ENCODE assay signal across 1 cellular context in genomic region chr6:35691027-35691824, GRCh38.
TF ChIP-seq lines count a peak whose summit lies in the region.

No MANE protein-coding gene starts in this region.

TF ChIP-seq in H1, 55 proteins besides CTCF, POLR2A, EP300 and RAD21:
- no peak for TF ChIP-seq CBX5 (IDR thresholded peaks at IDR 0.05; ENCODE audit: low read depth, low read length)
- no peak for TF ChIP-seq JUN (IDR thresholded peaks at IDR 0.05; ENCODE audit: low read depth, low read length)
- no peak for TF ChIP-seq GABPA (IDR thresholded peaks at IDR 0.05; ENCODE audit: borderline replicate concordance, insufficient read depth, low read length)
- TF ChIP-seq SIX5 (IDR thresholded peaks at IDR 0.05; ENCODE audit: low read depth, low read length), result no peak
- no peak for TF ChIP-seq RXRA (IDR thresholded peaks at IDR 0.05; ENCODE audit: insufficient read depth, low read depth, low read length)
- TF ChIP-seq SAP30 (IDR thresholded peaks at IDR 0.05; ENCODE audit: insufficient read depth, insufficient replicate concordance, low read length), result no peak
- no peak for TF ChIP-seq CBX8 (IDR thresholded peaks at IDR 0.05; ENCODE audit: borderline replicate concordance, low read depth, low read length)
- TF ChIP-seq KDM4A (IDR thresholded peaks at IDR 0.05; ENCODE audit: low read depth, low read length, severe bottlenecking), result no peak
- no peak for TF ChIP-seq ATF2 (IDR thresholded peaks at IDR 0.05; ENCODE audit: low read length)
- TF ChIP-seq MAX (IDR thresholded peaks at IDR 0.05), result no peak
TF ChIP-seq in H1: peak in this region for 0.
